In the genomic region with DNA sequence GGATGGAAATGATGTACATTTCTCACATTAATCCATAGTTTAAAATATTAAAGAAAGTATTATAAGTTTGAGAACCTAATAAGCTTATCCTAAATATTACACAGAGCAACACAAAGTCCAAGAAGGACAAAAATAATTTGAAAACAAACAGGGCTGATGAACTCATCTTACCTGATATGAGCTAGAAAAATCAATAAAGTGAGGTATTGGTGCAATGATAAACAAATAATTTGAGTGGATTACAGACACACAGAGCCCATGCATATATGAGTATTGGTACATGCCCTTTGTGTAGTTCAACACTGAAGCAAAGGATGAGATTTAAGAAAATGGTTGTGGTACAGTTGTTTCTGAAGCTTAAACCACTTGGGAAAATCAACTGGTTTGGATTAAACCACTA, we compare ENCODE assay signal across 22 cellular contexts.
"Had no signal": no experiment of that assay in that cellular context is flagged by ENCODE, and none has a peak within 500 bp of the region (broad histone marks: within the 10 kb centered on the region; RNA-seq: fewer than 3 reads in every experiment).

No MANE protein-coding gene starts in this region.

- H3K4me3 ChIP-seq: colonic mucosa, esophagus squamous epithelium, gastrocnemius medialis, heart right ventricle, left ventricle myocardium inferior, lower lobe of right lung, mucosa of descending colon had no signal

- H3K27ac ChIP-seq: colonic mucosa, epithelial cell of prostate, esophagus squamous epithelium, gastrocnemius medialis, heart right ventricle, left ventricle myocardium inferior, lower lobe of right lung had no signal

- H3K9me3 ChIP-seq: colonic mucosa, gastrocnemius medialis, heart right ventricle, left ventricle myocardium inferior, lower lobe of right lung, mucosa of descending colon had no signal

- ATAC-seq: effector memory CD8-positive, alpha-beta T cell; esophagus mucosa; gastrocnemius medialis; heart right ventricle; left cardiac atrium; lower lobe of right lung; mucosa of descending colon had no signal

- H3K4me1 ChIP-seq: colonic mucosa, esophagus squamous epithelium, gastrocnemius medialis, heart right ventricle, left ventricle myocardium inferior, lower lobe of right lung had no signal

- H3K27me3 ChIP-seq: colonic mucosa, esophagus squamous epithelium, gastrocnemius medialis, heart right ventricle had no signal

- DNase-seq: colonic mucosa; cortex of kidney; effector CD8-positive, alpha-beta T cell; effector memory CD8-positive, alpha-beta T cell; endodermal cell; erythroblast; esophagus squamous epithelium; foreskin fibroblast; foreskin melanocyte; gastrocnemius medialis; glutamatergic neuron; head of caudate nucleus; heart right ventricle; hippocampal formation; left cardiac atrium; left ventricle myocardium inferior; lower lobe of right lung; mesenchymal stem cell; mucosa of descending colon; naive B cell had no signal

- H3K36me3 ChIP-seq: colonic mucosa, esophagus squamous epithelium, gastrocnemius medialis, heart right ventricle, left ventricle myocardium inferior, lower lobe of right lung had no signal
